In genomic region chr7:51477819-51478218, GRCh38 we compare ENCODE assay signal across 22 cellular contexts.
A peak's percentile ranks its signal among the peaks of the same experiment; 100 is the strongest.
DNase-seq lines count a peak whose midpoint lies in the region; ATAC-seq, FAIRE-seq and TF ChIP-seq lines count a peak whose summit lies in the region.
"Had no signal": no experiment of that assay in that cellular context is flagged by ENCODE, and none has a peak within 500 bp of the region (broad histone marks: within the 10 kb centered on the region; RNA-seq: fewer than 3 reads in every experiment).

No MANE protein-coding gene starts in this region.

- H3K23ac ChIP-seq in H1 (ENCODE audit: insufficient read length) (no peak overlapping the region), neuronal stem cell (ENCODE audit: low read depth, low read length, poor library complexity) (peak overlapping the region; percentile 56)

- H2BK5ac ChIP-seq in H1 (ENCODE audit: low read depth, low read length) (peak overlapping the region; percentile 22; the same call in 1 of the 2 replicates), neuronal stem cell (ENCODE audit: low read length) (no peak overlapping the region)

- H4K20me1 ChIP-seq in HepG2 (ENCODE audit: insufficient read depth, low read length) (no peaks in the 10 kb centered on the region), H1 (replicated peaks in 1 of 2; ENCODE audit: control insufficient read depth in 1 of 2, insufficient read depth in 2 of 2, low read length in 2 of 2) (peaks cover 0 to 7% of the 10 kb centered on the region in 2 experiments), smooth muscle cell (ENCODE audit: low read depth) (no peaks in the 10 kb centered on the region)
- H4K20me1 ChIP-seq: BLaER1 treated with 17β-estradiol and CSF1 and Interleukin-3, amounts not matched to agents 10 nM and 100 nM had no signal

- no TSS peak for BruUV-seq in HepG2 (replicated peaks; lab: Mats Ljungman, UMichigan)

- TF ChIP-seq CTCF in HepG2 (CRISPR knock-in tag; IDR thresholded peaks at IDR 0.05): no peak
- TF ChIP-seq CTCF in right lobe of liver (IDR thresholded peaks at IDR 0.05): no peak
- no peak for TF ChIP-seq CTCF in H1 (IDR thresholded peaks at IDR 0.05; ENCODE audit: control extremely low read depth in 1 of 3, insufficient read depth in 1 of 3, low read depth in 1 of 3, low read length in 3 of 3)
- no peak for TF ChIP-seq CTCF in smooth muscle cell (IDR thresholded peaks at IDR 0.05; ENCODE audit: borderline replicate concordance, insufficient read depth, poor library complexity, severe bottlenecking)

- H3K27ac ChIP-seq in HepG2 (ENCODE audit: extremely low read length, insufficient read depth, low read length): no peak overlapping the region
- no peak overlapping the region for H3K27ac ChIP-seq in right lobe of liver
- H3K27ac ChIP-seq in H1 (ENCODE audit: low read depth, low read length): no peak overlapping the region
- H3K27ac ChIP-seq in neuronal stem cell (replicated peaks; ENCODE audit: low read length): no peak overlapping the region
- H3K27ac ChIP-seq in smooth muscle cell (ENCODE audit: low read depth): no peak overlapping the region
- H3K27ac ChIP-seq: 22Rv1; A549; BLaER1 treated with 17β-estradiol and CSF1 and Interleukin-3, amounts not matched to agents 10 nM and 100 nM; C4-2B had no signal

- in situ Hi-C loops in HepG2 (cut with HindIII; ENCODE audit: extremely low pct_ligation_motif_present, low pct_unique_long_range_greater_than_20kb): no loop called here

- no peak for ATAC-seq in HepG2
- no peak for ATAC-seq in right lobe of liver
- no peak for ATAC-seq in HG03565 (IDR thresholded peaks at IDR 0.05; ENCODE audit: unreplicated experiment)
- ATAC-seq: A549 had no signal

- POLR2A ChIA-PET in HepG2 (lab: Yijun Ruan, JAX): no interaction called here
- POLR2A ChIA-PET in H1 (lab: Charles Lee; ENCODE audit: partially characterized antibody): no interaction called here

- H3K4me2 ChIP-seq in HepG2 (ENCODE audit: low read depth, low read length): no peak overlapping the region
- H3K4me2 ChIP-seq in H1 (ENCODE audit: insufficient read depth in 1 of 2, low read depth in 2 of 2, low read length in 2 of 2): no peak overlapping the region
- no peak overlapping the region for H3K4me2 ChIP-seq in neuronal stem cell (ENCODE audit: insufficient read depth, low read length, poor library complexity, severe bottlenecking)
- no peak overlapping the region for H3K4me2 ChIP-seq in smooth muscle cell
- H3K4me2 ChIP-seq: A549; BLaER1 treated with 17β-estradiol and CSF1 and Interleukin-3, amounts not matched to agents 10 nM and 100 nM had no signal

- intact Hi-C loops in HepG2 (cut with micrococcal nuclease; ENCODE audit: unreplicated experiment) (no loop called here), right lobe of liver (cut with DNase I) (no loop called here)

- TF ChIP-seq RAD21 in HepG2 (CRISPR knock-in tag; IDR thresholded peaks at IDR 0.05) (no peak), H1 (IDR thresholded peaks at IDR 0.05 in 1 of 2, conservative IDR thresholded peaks at IDR 0.05 in 1 of 2; ENCODE audit: low read depth in 2 of 2, low read length in 2 of 2) (no peak)

- H3K4me1 ChIP-seq in HepG2 (ENCODE audit: insufficient read depth, low read length) (peaks cover 18% of the 10 kb centered on the region), right lobe of liver (no peaks in the 10 kb centered on the region), H1 (replicated peaks in 1 of 4; ENCODE audit: control insufficient read depth in 3 of 4, insufficient read depth in 4 of 4, low read length in 3 of 4) (no peaks in the 10 kb centered on the region; a peak in 2 of 7 replicates), neuronal stem cell (ENCODE audit: control insufficient read depth in 2 of 2, insufficient read depth in 1 of 2, low read depth in 1 of 2, low read length in 2 of 2) (peaks cover 0 to 10% of the 10 kb centered on the region in 2 donors), smooth muscle cell (ENCODE audit: low read depth) (no peaks in the 10 kb centered on the region)
- H3K4me1 ChIP-seq: A549; BLaER1 treated with 17β-estradiol and CSF1 and Interleukin-3, amounts not matched to agents 10 nM and 100 nM; Caco-2 had no signal

- 87% methylated on average over 16 of the region's 17 CpGs for WGBS in HepG2 (ENCODE audit: low lambda C conversion rate)
- 89% methylated on average over 9 of the region's 17 CpGs for WGBS in right lobe of liver (ENCODE audit: insufficient coverage, low coverage, low lambda C conversion rate, missing lambda C conversion rate)
- WGBS in H1 (ENCODE audit: extremely low coverage in 1 of 2, insufficient coverage in 1 of 2, insufficient read length in 1 of 2, insufficient replicate concordance in 2 of 2, low coverage in 1 of 2, low lambda C conversion rate in 2 of 2, missing lambda C conversion rate in 1 of 2), 2 experiments: 98% methylated on average over 17 of the region's 17 CpGs; no CpG with 5 or more reads in 1 of the 2 experiments
- no CpG with 5 or more reads among the region's 17 CpGs for WGBS in neuronal stem cell (ENCODE audit: extremely low coverage in 2 of 2, insufficient read length in 2 of 2, insufficient replicate concordance in 1 of 2), 2 donors
- whole genome bisulfite sequencing in smooth muscle cell (ENCODE audit: low lambda C conversion rate): 96% methylated on average over 15 of the region's 17 CpGs

- no peak overlapping the region for H4K91ac ChIP-seq in H1 (replicated peaks; ENCODE audit: insufficient read length, low read length)
- H4K91ac ChIP-seq in neuronal stem cell (ENCODE audit: low read depth, low read length, poor library complexity): no peak overlapping the region

- H2BK120ac ChIP-seq in H1 (replicated peaks; ENCODE audit: low read depth, low read length): no peak overlapping the region
- peak overlapping the region; percentile 70 for H2BK120ac ChIP-seq in neuronal stem cell (ENCODE audit: low read depth, low read length)

- no peak overlapping the region; the same call in 1 of the 2 replicates for H2BK12ac ChIP-seq in H1 (ENCODE audit: low read depth, low read length)
- H2BK12ac ChIP-seq in neuronal stem cell (ENCODE audit: low read length): peak overlapping the region; percentile 91

- no peak overlapping the region for H2BK20ac ChIP-seq in H1 (ENCODE audit: low read length)

- H3K9ac ChIP-seq in HepG2 (ENCODE audit: insufficient read depth, low read depth, low read length) (no peak overlapping the region), H1 (replicated peaks in 1 of 4; ENCODE audit: extremely low read depth in 1 of 4, low read depth in 3 of 4, low read length in 3 of 4) (no peak overlapping the region), neuronal stem cell (ENCODE audit: low read depth, low read length, poor library complexity) (no peak overlapping the region), smooth muscle cell (ENCODE audit: low read depth) (no peak overlapping the region)
- H3K9ac ChIP-seq: BLaER1 treated with 17β-estradiol and CSF1 and Interleukin-3, amounts not matched to agents 10 nM and 100 nM had no signal

- H3K18ac ChIP-seq in H1 (ENCODE audit: extremely low read depth, low read length): no peak overlapping the region; the same call in 1 of the 2 replicates
- H3K18ac ChIP-seq in neuronal stem cell (ENCODE audit: low read length): peak overlapping the region; percentile 91

- no peak overlapping the region for H3K14ac ChIP-seq in H1 (ENCODE audit: insufficient read length)
- peak overlapping the region; percentile 65 for H3K14ac ChIP-seq in neuronal stem cell (ENCODE audit: low read length)

- no peak for FAIRE-seq in HepG2 (lab: Jason Lieb, UNC)
- FAIRE-seq in H1 (lab: Jason Lieb, UNC): no peak
- FAIRE-seq: A549, D721Med, G401.6, GM19239 had no signal

- no peaks in the 10 kb centered on the region for H3F3A ChIP-seq in smooth muscle cell (ENCODE audit: low read depth)

- H4K5ac ChIP-seq in H1 (ENCODE audit: insufficient read length, low read depth, low read length): no peak overlapping the region

- no peaks in the 10 kb centered on the region for H3K9me3 ChIP-seq in HepG2 (ENCODE audit: low read length)
- H3K9me3 ChIP-seq in right lobe of liver: no peaks in the 10 kb centered on the region
- no peaks in the 10 kb centered on the region for H3K9me3 ChIP-seq in H1 (ENCODE audit: insufficient read depth in 2 of 2, low read depth in 1 of 2, low read length in 1 of 2)
- peaks cover 0 to 7% of the 10 kb centered on the region in 2 donors for H3K9me3 ChIP-seq in neuronal stem cell (replicated peaks in 1 of 2; ENCODE audit: control insufficient read depth in 2 of 2, insufficient read depth in 1 of 2, low read depth in 1 of 2, low read length in 2 of 2)
- H3K9me3 ChIP-seq in smooth muscle cell (replicated peaks; ENCODE audit: low read depth): no peaks in the 10 kb centered on the region
- H3K9me3 ChIP-seq: A549, Caco-2 had no signal

- H3K36me3 ChIP-seq in HepG2 (replicated peaks in 1 of 2; ENCODE audit: control insufficient read depth in 1 of 2, insufficient read depth in 2 of 2, low read length in 2 of 2) (no peaks in the 10 kb centered on the region), right lobe of liver (no peaks in the 10 kb centered on the region), H1 (ENCODE audit: control insufficient read depth in 2 of 4, insufficient read depth in 4 of 4, low read length in 3 of 4) (no peaks in the 10 kb centered on the region), neuronal stem cell (replicated peaks in 1 of 2; ENCODE audit: control insufficient read depth in 2 of 2, insufficient read depth in 2 of 2, low read length in 2 of 2) (no peaks in the 10 kb centered on the region), smooth muscle cell (ENCODE audit: low read depth) (no peaks in the 10 kb centered on the region)
- H3K36me3 ChIP-seq: BLaER1 treated with 17β-estradiol and CSF1 and Interleukin-3, amounts not matched to agents 10 nM and 100 nM had no signal

- no peak overlapping the region for H2AK5ac ChIP-seq in H1 (ENCODE audit: low read depth, low read length)
- peak overlapping the region; percentile 82 for H2AK5ac ChIP-seq in neuronal stem cell (ENCODE audit: low read depth, low read length)

- H3K27me3 ChIP-seq in HepG2 (ENCODE audit: control insufficient read depth in 1 of 2, insufficient read depth in 2 of 2, low read length in 2 of 2): peaks cover 0 to 1% of the 10 kb centered on the region in 2 experiments; a peak in 1 of 5 replicates
- no peaks in the 10 kb centered on the region for H3K27me3 ChIP-seq in right lobe of liver
- no peaks in the 10 kb centered on the region for H3K27me3 ChIP-seq in H1 (replicated peaks in 1 of 4; ENCODE audit: control insufficient read depth in 3 of 4, extremely low read depth in 1 of 4, insufficient read depth in 3 of 4, low read length in 3 of 4)
- no peaks in the 10 kb centered on the region for H3K27me3 ChIP-seq in neuronal stem cell (ENCODE audit: control insufficient read depth in 3 of 3, insufficient read depth in 3 of 3, low read depth in 1 of 3, low read length in 3 of 3)
- peaks cover 16% of the 10 kb centered on the region for H3K27me3 ChIP-seq in smooth muscle cell (ENCODE audit: low read depth)
- H3K27me3 ChIP-seq: BLaER1 treated with 17β-estradiol and CSF1 and Interleukin-3, amounts not matched to agents 10 nM and 100 nM had no signal

- H2BK15ac ChIP-seq in H1 (ENCODE audit: low read length) (no peak overlapping the region), neuronal stem cell (ENCODE audit: low read length) (peak overlapping the region; percentile 77)

- TF ChIP-seq EP300 in HepG2 (IDR thresholded peaks at IDR 0.05; ENCODE audit: low read depth in 2 of 2, low read length in 2 of 2) (no peak), HepG2 (CRISPR knock-in tag; IDR thresholded peaks at IDR 0.05; ENCODE audit: borderline replicate concordance) (no peak), H1 (IDR thresholded peaks at IDR 0.05; ENCODE audit: borderline replicate concordance in 1 of 2, low read depth in 2 of 2, low read length in 2 of 2) (no peak)

- CTCF ChIA-PET in HepG2 (lab: Yijun Ruan, JAX; ENCODE audit: low intra/inter-chr PET ratio, low total read pairs): no interaction called here
- CTCF ChIA-PET in H1 (lab: Charles Lee; ENCODE audit: partially characterized antibody): no interaction called here

- H3K79me1 ChIP-seq in H1 (ENCODE audit: low read depth, low read length) (no peaks in the 10 kb centered on the region), neuronal stem cell (ENCODE audit: low read depth, low read length) (peaks cover 1% of the 10 kb centered on the region)

- TF ChIP-seq POLR2A in HepG2 (IDR thresholded peaks at IDR 0.05; ENCODE audit: insufficient read depth in 1 of 2, low read depth in 2 of 2, low read length in 2 of 2) (no peak), right lobe of liver (IDR thresholded peaks at IDR 0.05) (no peak), H1 (IDR thresholded peaks at IDR 0.05; ENCODE audit: control extremely low read depth in 1 of 2, low read depth in 2 of 2, low read length in 2 of 2) (no peak)

- peak overlapping the region; percentile 91 for H3K56ac ChIP-seq in H1 (replicated peaks; ENCODE audit: insufficient read length, low read depth, low read length)

- H2AFZ ChIP-seq in HepG2 (ENCODE audit: low read length) (no peak overlapping the region), H1 (ENCODE audit: low read length) (no peak overlapping the region), neuronal stem cell (ENCODE audit: low read length) (no peak overlapping the region), smooth muscle cell (ENCODE audit: low read depth) (no peak overlapping the region)

- peaks cover 8% of the 10 kb centered on the region; the same call in 1 of the 2 replicates for H3K23me2 ChIP-seq in H1 (ENCODE audit: low read depth, low read length)

- H4K8ac ChIP-seq in H1 (ENCODE audit: extremely low read depth, insufficient read depth, low read length): peak overlapping the region; percentile 9; the same call in 1 of the 2 replicates
- no peak overlapping the region for H4K8ac ChIP-seq in neuronal stem cell (ENCODE audit: low read depth, low read length)

- DNase-seq in DMS53 (lab: John Stamatoyannopoulos, UW) (peak; percentile 16), DMS53 treated with DMSO at 0.1 percent for 48 hours (lab: John Stamatoyannopoulos, UW; ENCODE audit: unreplicated experiment) (no peak), HepG2 (ENCODE audit: low spot score) (no peak), right lobe of liver (no peak), H1 (ENCODE audit: low read depth in 1 of 2, low spot score in 2 of 2) (no peak), neuronal stem cell (ENCODE audit: low spot score) (no peak), smooth muscle cell (lab: John Stamatoyannopoulos, UW; ENCODE audit: unreplicated experiment) (no peak)
- DNase-seq: AML-193; Caco-2; Calu3; CD4-positive, alpha-beta memory T cell; CD4-positive, CD25-positive, alpha-beta regulatory T cell; DMS79 treated with DMSO at 0.1 percent for 48 hours; GF-D8 had no signal

- H3K79me2 ChIP-seq in HepG2 (ENCODE audit: insufficient read depth, low read length) (no peaks in the 10 kb centered on the region), H1 (ENCODE audit: control insufficient read depth in 1 of 2, insufficient read depth in 2 of 2, low read length in 2 of 2) (no peaks in the 10 kb centered on the region), smooth muscle cell (ENCODE audit: low read depth) (no peaks in the 10 kb centered on the region)

- H3K4me3 ChIP-seq in HepG2 (replicated peaks in 1 of 3; ENCODE audit: insufficient read depth in 1 of 3, low read depth in 2 of 3, low read length in 3 of 3) (no peak overlapping the region), right lobe of liver (no peak overlapping the region), H1 (ENCODE audit: extremely low read depth in 1 of 4, insufficient read depth in 2 of 4, low read depth in 3 of 4, low read length in 4 of 4) (no peak overlapping the region), neuronal stem cell (ENCODE audit: low read length in 2 of 2) (no peak overlapping the region), smooth muscle cell (no peak overlapping the region)
- H3K4me3 ChIP-seq: A549; BLaER1 treated with 17β-estradiol and CSF1 and Interleukin-3, amounts not matched to agents 10 nM and 100 nM had no signal

- H3K4ac ChIP-seq in H1 (replicated peaks; ENCODE audit: insufficient read length, low read depth, low read length) (peak overlapping the region; percentile 26), neuronal stem cell (ENCODE audit: low read length) (no peak overlapping the region)
